8 cellular contexts compared by ENCODE assay signal in genomic region chrX:55488559-55489314, GRCh38. TPM values are rescaled to one million over a fixed set of nuclear protein-coding genes. Genes with fewer than 3 reads are reported as not detected.
DNase-seq lines count a peak whose midpoint lies in the region; ATAC-seq and TF ChIP-seq lines count a peak whose summit lies in the region.

No MANE protein-coding gene starts in this region.

- H3K36me3 ChIP-seq in Peyer's patch (no peaks in the 10 kb centered on the region), gastroesophageal sphincter (no peaks in the 10 kb centered on the region)

- TF ChIP-seq EP300 in gastroesophageal sphincter (IDR thresholded peaks at IDR 0.05), result no peak

- TF ChIP-seq CTCF in Peyer's patch (IDR thresholded peaks at IDR 0.05) (no peak), gastroesophageal sphincter (IDR thresholded peaks at IDR 0.05) (no peak), osteocyte (IDR thresholded peaks at IDR 0.05) (no peak), type B pancreatic cell (conservative IDR thresholded peaks at IDR 0.05) (no peak)

- peak; percentile 76 for DNase-seq in Ammon's horn (ENCODE audit: low spot score)
- DNase-seq in Peyer's patch, result peak; percentile 64 to 79 (median 67)
- DNase-seq in activated gamma-delta T cell treated with Interleukin-2 at 50 U/mL for 16 hours, result peak; percentile 59
- peak; percentile 84 for DNase-seq in osteocyte (ENCODE audit: extremely low spot score, unreplicated experiment)
- DNase-seq in type B pancreatic cell (ENCODE audit: extremely low spot score, unreplicated experiment), result no peak

- no peaks in the 10 kb centered on the region for H3K27me3 ChIP-seq in Peyer's patch
- no peaks in the 10 kb centered on the region for H3K27me3 ChIP-seq in gastroesophageal sphincter

- no peaks in the 10 kb centered on the region for H3K36me3 Mint-ChIP-seq in osteocyte (ENCODE audit: unreplicated experiment)
- peaks cover 8% of the 10 kb centered on the region for H3K36me3 Mint-ChIP-seq in type B pancreatic cell

- H3K9me3 Mint-ChIP-seq in osteocyte (ENCODE audit: unreplicated experiment) (no peaks in the 10 kb centered on the region), type B pancreatic cell (no peaks in the 10 kb centered on the region)

- H3K27ac Mint-ChIP-seq in osteocyte (ENCODE audit: unreplicated experiment) (peak overlapping the region; percentile 88), type B pancreatic cell (peak overlapping the region; percentile 92)

- WGBS in gastroesophageal sphincter (ENCODE audit: low coverage in 1 of 2), 2 donors, result 0 to 7% methylated on average over 1 to 3 of the region's 56 CpGs

- H3K4me1 ChIP-seq in Peyer's patch (peaks cover 0 to 7% (median 0%) of the 10 kb centered on the region in 4 donors), gastroesophageal sphincter (peaks cover 0 to 8% (median 0%) of the 10 kb centered on the region in 3 donors)

- TF ChIP-seq POLR2A in GM19193 (IDR thresholded peaks at IDR 0.05; ENCODE audit: extremely low read depth, insufficient read depth, insufficient read length), result peak; percentile 50
- TF ChIP-seq POLR2A in Peyer's patch (IDR thresholded peaks at IDR 0.05), result no peak
- TF ChIP-seq POLR2A in gastroesophageal sphincter (IDR thresholded peaks at IDR 0.05), result peak in 1 of 2 donors; percentile 23

- H3K9me3 ChIP-seq in Peyer's patch (no peaks in the 10 kb centered on the region), gastroesophageal sphincter (no peaks in the 10 kb centered on the region)

- H3K4me3 ChIP-seq in Peyer's patch (peak overlapping the region; percentile 59 to 66 (median 62)), gastroesophageal sphincter (peak overlapping the region; percentile 71 to 91)

- H3K4me1 Mint-ChIP-seq in osteocyte (ENCODE audit: unreplicated experiment), result no peaks in the 10 kb centered on the region
- peaks cover 6% of the 10 kb centered on the region for H3K4me1 Mint-ChIP-seq in type B pancreatic cell (ENCODE audit: unreplicated experiment)

- H3K4me3 Mint-ChIP-seq in osteocyte (ENCODE audit: unreplicated experiment) (peak overlapping the region; percentile 88), type B pancreatic cell (peak overlapping the region; percentile 95)

- H3K27ac ChIP-seq in Peyer's patch (peak overlapping the region; percentile 84 to 87 (median 86)), gastroesophageal sphincter (peak overlapping the region; percentile 89 to 95 (median 92))

- H3K27me3 Mint-ChIP-seq in osteocyte (ENCODE audit: unreplicated experiment), result no peaks in the 10 kb centered on the region
- no peaks in the 10 kb centered on the region for H3K27me3 Mint-ChIP-seq in type B pancreatic cell

- ATAC-seq in HG03439 (IDR thresholded peaks at IDR 0.05; ENCODE audit: unreplicated experiment) (peak; percentile 67), gastroesophageal sphincter (peak; percentile 85)

RNA-seq across cellular contexts. Expression of gene USP51, which starts 0.9 kb away (rescaled TPM):
- total RNA-seq in Peyer's patch (under 1 TPM; 0.18 to 0.83 (median 0.54) TPM), gastroesophageal sphincter (1 to 10 TPM; 1.4 to 2.3 (median 1.6) TPM), osteocyte (1.6 and 1.7 TPM in 2 replicates), type B pancreatic cell (ENCODE audit: low replicate concordance) (3.5 and 8.9 TPM in 2 replicates)

RNA-seq across cellular contexts. Expression of gene MAGEH1, which starts 36.8 kb away (rescaled TPM):
- total RNA-seq in Peyer's patch (1 to 10 TPM; 1.1 to 6.6 (median 3.1) TPM), gastroesophageal sphincter (10 to 100 TPM; 21.8 to 32.7 (median 25.6) TPM), osteocyte (9.1 and 10.0 TPM in 2 replicates), type B pancreatic cell (ENCODE audit: low replicate concordance) (37.7 and 38.3 TPM in 2 replicates)
